In genomic region chr5:174563899-174564298, GRCh38 we compare ENCODE assay signal across 26 cellular contexts.
DNase-seq lines count a peak whose midpoint lies in the region; ATAC-seq and TF ChIP-seq lines count a peak whose summit lies in the region.
"Had no signal": no experiment of that assay in that cellular context is flagged by ENCODE, and none has a peak within 500 bp of the region (broad histone marks: within the 10 kb centered on the region; RNA-seq: fewer than 3 reads in every experiment).

No MANE protein-coding gene starts in this region.

- H3K27me3 ChIP-seq in MG63 (peaks cover 4% of the 10 kb centered on the region; the same call in 1 of the 2 replicates), prostate gland (replicated peaks; ENCODE audit: insufficient read depth) (no peaks in the 10 kb centered on the region)
- H3K27me3 ChIP-seq: adrenal gland, colonic mucosa, vagina had no signal

- no peaks in the 10 kb centered on the region for H3K4me1 ChIP-seq in prostate gland (replicated peaks)
- H3K4me1 ChIP-seq: adrenal gland, colonic mucosa, esophagus muscularis mucosa, lower lobe of right lung, suprapubic skin, vagina had no signal

- no peaks in the 10 kb centered on the region for H3K36me3 ChIP-seq in MG63
- H3K36me3 ChIP-seq in prostate gland = no peaks in the 10 kb centered on the region
- H3K36me3 ChIP-seq: adrenal gland, colonic mucosa, esophagus muscularis mucosa, lower lobe of right lung, neutrophil, suprapubic skin, vagina had no signal

- H3K4me3 ChIP-seq in MG63 = no peak overlapping the region
- no peak overlapping the region for H3K4me3 ChIP-seq in prostate gland
- H3K4me3 ChIP-seq: adrenal gland, colonic mucosa, esophagus muscularis mucosa, lower lobe of right lung, skin epidermis, suprapubic skin, vagina had no signal

- no peak for TF ChIP-seq CTCF in prostate gland (IDR thresholded peaks at IDR 0.05)

- no peak overlapping the region for H3K27ac ChIP-seq in prostate gland
- H3K27ac ChIP-seq: adrenal gland, colonic mucosa, esophagus muscularis mucosa, lower lobe of right lung, neutrophil, RWPE1, skin epidermis, suprapubic skin, vagina had no signal

- DNase-seq in Daoy (ENCODE audit: low read depth) (peak; percentile 70), MG63 (peak; percentile 88), fibroblast of peridontal ligament (ENCODE audit: extremely low read depth) (peak; percentile 8), prostate gland (ENCODE audit: low spot score) (peak; percentile 46), NCI-H1105 (lab: John Stamatoyannopoulos, UW) (no peak)
- DNase-seq in activated CD8-positive, alpha-beta memory T cell treated with anti-CD3 and anti-CD28 coated beads, Interleukin-2, amount 50 U/mL, for 4 hours = no peak
- DNase-seq: activated CD4-positive, alpha-beta T cell treated with anti-CD3 and anti-CD28 coated beads, Interleukin-2, amount 10 ng/mL, durations not matched to agents 7 days and 5 days; activated naive CD4-positive, alpha-beta T cell treated with Interleukin-2 at 50 U/mL for 16 hours; activated T-cell treated with anti-CD3 and anti-CD28 coated beads, Interleukin-2, amount 50 U/mL, for 72 hours; adrenal gland; CD4-positive, CD25-positive, alpha-beta regulatory T cell; colonic mucosa; effector memory CD8-positive, alpha-beta T cell; islet precursor cell; lower lobe of right lung; NCI-H187; NCI-H748 treated with DMSO at 0.1 percent for 48 hours; stimulated activated CD4-positive, alpha-beta T cell treated with anti-CD3 and anti-CD28 coated beads, Interleukin-2, amount 100 ng/mL, for 24 hours; T-helper 9 cell had no signal

- ATAC-seq in HG03039 (IDR thresholded peaks at IDR 0.05; ENCODE audit: unreplicated experiment) = no peak
- ATAC-seq: activated T-cell treated with anti-CD3 and anti-CD28 coated beads, Interleukin-2, amount 50 U/mL, for 72 hours; effector memory CD8-positive, alpha-beta T cell; lower lobe of right lung had no signal

- H3K9me3 ChIP-seq in MG63 = peaks cover 2% of the 10 kb centered on the region; the same call in 1 of the 2 replicates
- H3K9me3 ChIP-seq in prostate gland = no peaks in the 10 kb centered on the region
- H3K9me3 ChIP-seq: adrenal gland, colonic mucosa, esophagus muscularis mucosa, lower lobe of right lung, neutrophil, suprapubic skin, vagina had no signal

- intact Hi-C loops in prostate gland (cut with DNase I) = no loop called here

- no peak for TF ChIP-seq POLR2A in prostate gland (IDR thresholded peaks at IDR 0.05)

- 29% methylated on average over 9 of the region's 9 CpGs for WGBS in prostate gland

Comparison
In these comparisons a context has a peak if more than half of its experiments do, and no peak if none do; other contexts are left out.
1. DNase-seq: peak in Daoy (single experiment), MG63 (single experiment), fibroblast of peridontal ligament (single experiment) and prostate gland (single experiment); none in NCI-H1105 (single experiment) and activated CD8-positive, alpha-beta memory T cell treated with anti-CD3 and anti-CD28 coated beads, Interleukin-2, amount 50 U/mL, for 4 hours (single experiment).